ENCODE assay signal across 1 cellular context in genomic region chr7:77270081-77270480, GRCh38.
TF ChIP-seq lines count a peak whose summit lies in the region.

No MANE protein-coding gene starts in this region.

TF ChIP-seq in IMR-90, 13 proteins besides CTCF, POLR2A, EP300 and RAD21 (continued from another document):
- TF ChIP-seq USF2 (IDR thresholded peaks at IDR 0.05; ENCODE audit: low read depth, low read length): no peak
